ENCODE assay signal across 9 cellular contexts in genomic region chr6:8539446-8539845, GRCh38.
DNase-seq lines count a peak whose midpoint lies in the region; ATAC-seq and TF ChIP-seq lines count a peak whose summit lies in the region.
"Had no signal": no experiment of that assay in that cellular context is flagged by ENCODE, and none has a peak within 500 bp of the region (broad histone marks: within the 10 kb centered on the region; RNA-seq: fewer than 3 reads in every experiment).

No MANE protein-coding gene starts in this region.

- CTCF ChIA-PET in SK-N-SH (lab: Yijun Ruan, JAX) = interaction anchor here (1.0 kb wide), 1 partner anchor 407 kb away, joined by 3 read pairs; no protein-coding TSS in a partner anchor

- no peak overlapping the region for H3K4me2 ChIP-seq in SK-N-SH
- no peak overlapping the region for H3K4me2 ChIP-seq in smooth muscle cell
- H3K4me2 ChIP-seq: BLaER1 had no signal

- H3K36me3 Mint-ChIP-seq in effector memory CD8-positive, alpha-beta T cell (ENCODE audit: insufficient read depth) = no peaks in the 10 kb centered on the region

- H2AFZ ChIP-seq in SK-N-SH (ENCODE audit: low read depth) (no peak overlapping the region), smooth muscle cell (ENCODE audit: low read depth) (no peak overlapping the region)

- TF ChIP-seq CTCF in SK-N-SH (IDR thresholded peaks at IDR 0.05) = no peak
- TF ChIP-seq CTCF in colonic mucosa (IDR thresholded peaks at IDR 0.05) = peak; percentile 22
- peak; percentile 33 for TF ChIP-seq CTCF in smooth muscle cell (IDR thresholded peaks at IDR 0.05; ENCODE audit: borderline replicate concordance, insufficient read depth, poor library complexity, severe bottlenecking)

- H3K27ac Mint-ChIP-seq in effector memory CD8-positive, alpha-beta T cell = no peak overlapping the region

- H3K27me3 ChIP-seq in SK-N-SH (ENCODE audit: insufficient read depth) = no peaks in the 10 kb centered on the region
- H3K27me3 ChIP-seq in colonic mucosa = no peaks in the 10 kb centered on the region
- no peaks in the 10 kb centered on the region for H3K27me3 ChIP-seq in smooth muscle cell (ENCODE audit: low read depth)
- H3K27me3 ChIP-seq: BLaER1 had no signal

- no peak for TF ChIP-seq EP300 in SK-N-SH (IDR thresholded peaks at IDR 0.05; ENCODE audit: borderline replicate concordance in 1 of 2, low read depth in 1 of 2, low read length in 1 of 2)

- DNase-seq in SK-N-SH (peak; percentile 37), NCI-H69 (lab: John Stamatoyannopoulos, UW) (peak; percentile 72), colonic mucosa (no peak), smooth muscle cell (lab: John Stamatoyannopoulos, UW; ENCODE audit: unreplicated experiment) (no peak), hepatic stellate cell (ENCODE audit: low spot score) (no peak)
- DNase-seq in effector memory CD8-positive, alpha-beta T cell = no peak

- H3K79me2 ChIP-seq in SK-N-SH (ENCODE audit: insufficient read depth) (no peaks in the 10 kb centered on the region), smooth muscle cell (ENCODE audit: low read depth) (no peaks in the 10 kb centered on the region)

- H3K36me3 ChIP-seq in SK-N-SH (replicated peaks in 1 of 2; ENCODE audit: control insufficient read depth in 1 of 2, insufficient read depth in 2 of 2, low read length in 1 of 2) (no peaks in the 10 kb centered on the region), colonic mucosa (no peaks in the 10 kb centered on the region), smooth muscle cell (ENCODE audit: low read depth) (no peaks in the 10 kb centered on the region)
- H3K36me3 ChIP-seq: BLaER1 had no signal

- H4K20me1 ChIP-seq in SK-N-SH (ENCODE audit: insufficient read depth) (no peaks in the 10 kb centered on the region), smooth muscle cell (ENCODE audit: low read depth) (no peaks in the 10 kb centered on the region)
- H4K20me1 ChIP-seq: BLaER1 had no signal

- peaks cover 4 to 22% of the 10 kb centered on the region in 2 donors for H3K9me3 Mint-ChIP-seq in effector memory CD8-positive, alpha-beta T cell

- H3F3A ChIP-seq in SK-N-SH (replicated peaks; ENCODE audit: insufficient read depth) (no peaks in the 10 kb centered on the region), smooth muscle cell (ENCODE audit: low read depth) (no peaks in the 10 kb centered on the region)

- TF ChIP-seq RAD21 in SK-N-SH (IDR thresholded peaks at IDR 0.05; ENCODE audit: low read length) = peak; percentile 69

- H3K4me3 Mint-ChIP-seq in effector memory CD8-positive, alpha-beta T cell = no peak overlapping the region

- H3K27me3 Mint-ChIP-seq in effector memory CD8-positive, alpha-beta T cell = no peaks in the 10 kb centered on the region

- H3K4me1 ChIP-seq in SK-N-SH (ENCODE audit: control insufficient read depth in 1 of 2, insufficient read depth in 2 of 2, low read depth in 1 of 2, low read length in 1 of 2) (no peaks in the 10 kb centered on the region; a peak in 1 of 4 replicates), colonic mucosa (no peaks in the 10 kb centered on the region), smooth muscle cell (ENCODE audit: low read depth) (no peaks in the 10 kb centered on the region)
- H3K4me1 ChIP-seq: BLaER1 had no signal

- H3K27ac ChIP-seq in SK-N-SH (ENCODE audit: low read depth in 2 of 2, low read length in 1 of 2) = no peak overlapping the region
- H3K27ac ChIP-seq in colonic mucosa = no peak overlapping the region
- H3K27ac ChIP-seq in smooth muscle cell (ENCODE audit: low read depth) = no peak overlapping the region
- H3K27ac ChIP-seq: BLaER1 had no signal

- no peaks in the 10 kb centered on the region for H3K4me1 Mint-ChIP-seq in effector memory CD8-positive, alpha-beta T cell (ENCODE audit: low read depth in 2 of 2)

- ATAC-seq in SK-N-SH treated with all-trans-retinoic acid at 6 μM for 48 hours = no peak
- no peak for ATAC-seq in HG03354 (IDR thresholded peaks at IDR 0.05; ENCODE audit: poor library complexity, severe bottlenecking, unreplicated experiment)
- no peak for ATAC-seq in effector memory CD8-positive, alpha-beta T cell (replicated peaks)

- no peaks in the 10 kb centered on the region for H3K9me3 ChIP-seq in SK-N-SH
- H3K9me3 ChIP-seq in colonic mucosa = no peaks in the 10 kb centered on the region
- peaks cover 8% of the 10 kb centered on the region for H3K9me3 ChIP-seq in smooth muscle cell (replicated peaks; ENCODE audit: low read depth)

- POLR2A ChIA-PET in SK-N-SH (lab: Yijun Ruan, JAX) = no interaction called here

- H3K9ac ChIP-seq in SK-N-SH (no peak overlapping the region), colonic mucosa (ENCODE audit: low read depth in 2 of 2, low read length in 2 of 2) (no peak overlapping the region), smooth muscle cell (ENCODE audit: low read depth) (no peak overlapping the region)
- H3K9ac ChIP-seq: BLaER1 had no signal

- no peak overlapping the region; a peak in 1 of 4 replicates for H3K4me3 ChIP-seq in SK-N-SH (ENCODE audit: low read depth in 2 of 2, low read length in 1 of 2)
- H3K4me3 ChIP-seq in colonic mucosa = no peak overlapping the region
- H3K4me3 ChIP-seq in smooth muscle cell = no peak overlapping the region
- H3K4me3 ChIP-seq: BLaER1 had no signal

- no peaks in the 10 kb centered on the region for H3K9me2 ChIP-seq in SK-N-SH

- intact Hi-C loops in colonic mucosa (cut with DNase I) = no loop called here

TF ChIP-seq in SK-N-SH, 30 proteins besides CTCF, POLR2A, EP300 and RAD21 (continues in another document):
- TF ChIP-seq NRF1 (IDR thresholded peaks at IDR 0.05; ENCODE audit: low read depth, low read length) (no peak), CHD2 (IDR thresholded peaks at IDR 0.05; ENCODE audit: low read length, partially characterized antibody) (no peak), YY1 (IDR thresholded peaks at IDR 0.05; ENCODE audit: low read depth) (no peak), JUND (IDR thresholded peaks at IDR 0.05) (no peak), FOXJ3 (CRISPR knock-in tag; IDR thresholded peaks at IDR 0.05) (no peak), NFIC (IDR thresholded peaks at IDR 0.05; ENCODE audit: borderline replicate concordance) (no peak), EZH2phosphoT487 (IDR thresholded peaks at IDR 0.05; ENCODE audit: borderline replicate concordance, low read depth) (no peak)
- TF ChIP-seq, protein P1, sequence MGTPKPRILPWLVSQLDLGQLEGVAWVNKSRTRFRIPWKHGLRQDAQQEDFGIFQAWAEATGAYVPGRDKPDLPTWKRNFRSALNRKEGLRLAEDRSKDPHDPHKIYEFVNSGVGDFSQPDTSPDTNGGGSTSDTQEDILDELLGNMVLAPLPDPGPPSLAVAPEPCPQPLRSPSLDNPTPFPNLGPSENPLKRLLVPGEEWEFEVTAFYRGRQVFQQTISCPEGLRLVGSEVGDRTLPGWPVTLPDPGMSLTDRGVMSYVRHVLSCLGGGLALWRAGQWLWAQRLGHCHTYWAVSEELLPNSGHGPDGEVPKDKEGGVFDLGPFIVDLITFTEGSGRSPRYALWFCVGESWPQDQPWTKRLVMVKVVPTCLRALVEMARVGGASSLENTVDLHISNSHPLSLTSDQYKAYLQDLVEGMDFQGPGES (IDR thresholded peaks at IDR 0.05; ENCODE audit: low read depth, low read length) = no peak

TF ChIP-seq in SK-N-SH treated with all-trans-retinoic acid at 6 μM for 48 hours, 23 proteins besides CTCF, POLR2A, EP300 and RAD21 (continues in another document):
- TF ChIP-seq BACH2 (CRISPR knock-in tag; IDR thresholded peaks at IDR 0.05; ENCODE audit: borderline replicate concordance) (no peak), CSDC2 (CRISPR knock-in tag; IDR thresholded peaks at IDR 0.05) (no peak), ZC3H10 (CRISPR knock-in tag; IDR thresholded peaks at IDR 0.05) (no peak), CSRNP3 (CRISPR knock-in tag; IDR thresholded peaks at IDR 0.05) (no peak), ESRRG (CRISPR knock-in tag; IDR thresholded peaks at IDR 0.05) (no peak), TOX (CRISPR knock-in tag; IDR thresholded peaks at IDR 0.05; ENCODE audit: borderline replicate concordance) (no peak), CREB5 (CRISPR knock-in tag; IDR thresholded peaks at IDR 0.05; ENCODE audit: low read depth) (no peak), POU6F1 (CRISPR knock-in tag; IDR thresholded peaks at IDR 0.05; ENCODE audit: borderline replicate concordance, low read depth) (no peak)

Comparison
In these comparisons a context has a peak if more than half of its experiments do, and no peak if none do; other contexts are left out.
1. DNase-seq: peak in SK-N-SH (single experiment) and NCI-H69 (single experiment); none in colonic mucosa (single experiment), smooth muscle cell (single experiment), hepatic stellate cell (single experiment) and effector memory CD8-positive, alpha-beta T cell (0 of 3).